Comparison of ENCODE assay signal across 1 cellular context in the genomic region with DNA sequence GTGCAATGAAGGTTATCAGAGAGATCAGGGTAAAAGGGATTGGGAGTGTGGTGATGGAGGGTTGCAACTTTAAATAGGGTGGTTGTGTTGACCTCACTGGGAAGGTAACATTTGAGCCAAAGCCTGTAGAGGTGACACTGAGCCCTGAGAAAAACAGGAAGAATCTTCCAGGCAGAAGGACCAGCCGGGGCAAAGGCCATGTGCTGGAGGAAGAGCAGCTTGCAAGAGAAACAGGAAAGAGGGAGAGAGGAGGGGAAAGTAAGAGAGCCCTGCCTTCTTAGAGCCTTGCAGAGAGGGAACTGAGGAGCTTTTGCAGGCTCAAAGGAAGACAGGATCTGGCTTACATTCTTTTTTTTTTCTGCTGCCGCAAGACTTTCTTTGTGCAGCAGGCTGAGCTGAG.
TF ChIP-seq lines count a peak whose summit lies in the region.

No MANE protein-coding gene starts in this region.

TF ChIP-seq in GM23338, 12 proteins besides CTCF, POLR2A, EP300 and RAD21 (continued from another document):
- no peak for TF ChIP-seq REST (IDR thresholded peaks at IDR 0.05; ENCODE audit: unreplicated experiment)
- TF ChIP-seq JUNB (IDR thresholded peaks at IDR 0.05; ENCODE audit: unreplicated experiment), result no peak
- TF ChIP-seq STAT1 (IDR thresholded peaks at IDR 0.05; ENCODE audit: unreplicated experiment), result no peak
- no peak for TF ChIP-seq POLR2AphosphoS5 (IDR thresholded peaks at IDR 0.05; ENCODE audit: low read depth)
